ENCODE assay signal across 1 cellular context in genomic region chr6:85677243-85677956, GRCh38.
A peak's percentile ranks its signal among the peaks of the same experiment; 100 is the strongest.
TF ChIP-seq lines count a peak whose summit lies in the region.

No MANE protein-coding gene starts in this region.

TF ChIP-seq in HEK293, 187 proteins besides CTCF, POLR2A, EP300 and RAD21 (continued from another document):
- TF ChIP-seq ZBTB44 (tag by site-specific recombination; IDR thresholded peaks at IDR 0.05), result peak; percentile 60; the same call in 1 of the 2 replicates
- no peak for TF ChIP-seq SETDB1 (IDR thresholded peaks at IDR 0.05; ENCODE audit: insufficient read length, low read length)
- TF ChIP-seq ZNF510 (tag by site-specific recombination; IDR thresholded peaks at IDR 0.05; ENCODE audit: insufficient replicate concordance), result no peak
- TF ChIP-seq KLF7 (tag by site-specific recombination; IDR thresholded peaks at IDR 0.05; ENCODE audit: borderline replicate concordance), result no peak
- no peak for TF ChIP-seq GFI1B (tag by site-specific recombination; IDR thresholded peaks at IDR 0.05)
- TF ChIP-seq ZNF654 (tag by site-specific recombination; IDR thresholded peaks at IDR 0.05; ENCODE audit: low read depth), result peak; percentile 65
